In genomic region chr7:63114371-63114985, GRCh38 we compare ENCODE assay signal across 19 cellular contexts.
"Had no signal": no experiment of that assay in that cellular context is flagged by ENCODE, and none has a peak within 500 bp of the region (broad histone marks: within the 10 kb centered on the region; RNA-seq: fewer than 3 reads in every experiment).

No MANE protein-coding gene starts in this region.

- H3K4me3 ChIP-seq: coronary artery, hepatocyte, prostate gland, skin epidermis, suprapubic skin, tibial artery had no signal

- ATAC-seq: naive thymus-derived CD4-positive, alpha-beta T cell; sciatic nerve had no signal

- H3K4me2 ChIP-seq: hepatocyte had no signal

- H3K27ac Mint-ChIP-seq: endodermal cell; naive thymus-derived CD4-positive, alpha-beta T cell; nephron progenitor cell had no signal

- H3K9me3 ChIP-seq: prostate gland had no signal

- H3K4me3 Mint-ChIP-seq: endodermal cell; naive thymus-derived CD4-positive, alpha-beta T cell; nephron progenitor cell had no signal

- H3K9ac ChIP-seq: parathyroid adenoma had no signal

- H2AFZ ChIP-seq: hepatocyte, parathyroid adenoma had no signal

- H3K4me1 ChIP-seq: parathyroid adenoma, prostate gland, suprapubic skin, tibial artery had no signal

- H3K4me1 Mint-ChIP-seq: endodermal cell; naive thymus-derived CD4-positive, alpha-beta T cell; nephron progenitor cell had no signal

- H3K27me3 Mint-ChIP-seq: naive thymus-derived CD4-positive, alpha-beta T cell had no signal

- H3K27ac ChIP-seq: coronary artery, hepatocyte, parathyroid adenoma, prostate gland, skin epidermis, suprapubic skin, tibial artery had no signal

- H3K79me2 ChIP-seq: hepatocyte, parathyroid adenoma had no signal

- DNase-seq: effector CD4-positive, alpha-beta T cell; endodermal cell; erythroblast; foreskin melanocyte; head of caudate nucleus; mesendoderm; naive thymus-derived CD4-positive, alpha-beta T cell; nephron progenitor cell; stimulated activated CD4-positive, alpha-beta T cell treated with anti-CD3 and anti-CD28 coated beads, Interleukin-2, amount 100 ng/mL, for 24 hours; stimulated activated CD4-positive, alpha-beta T cell treated with anti-CD3 and anti-CD28 coated beads, Interleukin-4, amount 100 ng/mL, for 4 hours; stimulated activated naive CD4-positive, alpha-beta T cell; tibial artery had no signal

- H3K27me3 ChIP-seq: hepatocyte, suprapubic skin, tibial artery had no signal

- H3K36me3 ChIP-seq: prostate gland, suprapubic skin, tibial artery had no signal
